In genomic region chr12:85866929-85867776, GRCh38 we compare ENCODE assay signal across 8 cellular contexts. TPM values are rescaled to one million over a fixed set of nuclear protein-coding genes. Genes with fewer than 3 reads are reported as not detected.
DNase-seq lines count a peak whose midpoint lies in the region; ATAC-seq and TF ChIP-seq lines count a peak whose summit lies in the region.

No MANE protein-coding gene starts in this region.

- H4K20me1 ChIP-seq in OCI-LY3 (ENCODE audit: insufficient read depth, low read length): no peaks in the 10 kb centered on the region

- no peaks in the 10 kb centered on the region for H3K4me1 Mint-ChIP-seq in endothelial cell (ENCODE audit: unreplicated experiment)
- H3K4me1 Mint-ChIP-seq in activated CD8-positive, alpha-beta memory T cell treated with anti-CD3 and anti-CD28 coated beads, Interleukin-2, amount 10 ng/mL, durations not matched to agents 7 days and 5 days: no peaks in the 10 kb centered on the region

- H3K4me3 ChIP-seq in OCI-LY3 (ENCODE audit: low read length) (0 out of 2 replicates have a peak overlapping the region, but pooled peaks have one; percentile 35), mucosa of descending colon (no peak overlapping the region)

- peaks cover 14% of the 10 kb centered on the region for H3K4me1 ChIP-seq in OCI-LY3 (ENCODE audit: low read length)
- no peaks in the 10 kb centered on the region for H3K4me1 ChIP-seq in mucosa of descending colon (ENCODE audit: low read depth)

- no peak overlapping the region for H3K9ac ChIP-seq in OCI-LY3 (ENCODE audit: low read length)

- no peak overlapping the region for H3K4me3 Mint-ChIP-seq in endothelial cell (ENCODE audit: unreplicated experiment)
- H3K4me3 Mint-ChIP-seq in activated CD8-positive, alpha-beta memory T cell treated with anti-CD3 and anti-CD28 coated beads, Interleukin-2, amount 10 ng/mL, durations not matched to agents 7 days and 5 days: no peak overlapping the region

- H2AFZ ChIP-seq in OCI-LY3 (ENCODE audit: low read depth, low read length): peak overlapping the region; percentile 26; the same call in 1 of the 2 replicates

- H3K36me3 ChIP-seq in OCI-LY3 (replicated peaks; ENCODE audit: low read depth, low read length) (no peaks in the 10 kb centered on the region), mucosa of descending colon (ENCODE audit: low read depth) (no peaks in the 10 kb centered on the region)

- CTCF ChIA-PET in activated CD8-positive, alpha-beta memory T cell treated with anti-CD3 and anti-CD28 coated beads, Interleukin-2, amount 10 ng/mL, durations not matched to agents 7 days and 5 days (lab: Charles Lee): interaction anchor here (0.7 to 1.9 kb wide), 7 partner anchors 9 to 790 kb away, joined by 3 to 10 read pairs (median 5); no protein-coding TSS in a partner anchor

- no peaks in the 10 kb centered on the region for H3K27me3 Mint-ChIP-seq in endothelial cell (ENCODE audit: unreplicated experiment)
- no peaks in the 10 kb centered on the region for H3K27me3 Mint-ChIP-seq in activated CD8-positive, alpha-beta memory T cell treated with anti-CD3 and anti-CD28 coated beads, Interleukin-2, amount 10 ng/mL, durations not matched to agents 7 days and 5 days

- no peak overlapping the region for H3K27ac ChIP-seq in OCI-LY3 (ENCODE audit: low read length)

- ATAC-seq in GM21786 (IDR thresholded peaks at IDR 0.05; ENCODE audit: unreplicated experiment): peak; percentile 92
- peak; percentile 60 for ATAC-seq in mucosa of descending colon
- ATAC-seq in activated CD8-positive, alpha-beta memory T cell treated with anti-CD3 and anti-CD28 coated beads, Interleukin-2, amount 10 ng/mL, durations not matched to agents 7 days and 5 days: no peak

- TF ChIP-seq CTCF in OCI-LY3 (IDR thresholded peaks at IDR 0.05; ENCODE audit: low read depth, low read length): peak; percentile 84
- peak; percentile 64 for TF ChIP-seq CTCF in endothelial cell (IDR thresholded peaks at IDR 0.05; ENCODE audit: unreplicated experiment)
- TF ChIP-seq CTCF in mucosa of descending colon (IDR thresholded peaks at IDR 0.05): peak; percentile 26

- H3K9me3 Mint-ChIP-seq in endothelial cell (ENCODE audit: unreplicated experiment): no peaks in the 10 kb centered on the region
- no peaks in the 10 kb centered on the region for H3K9me3 Mint-ChIP-seq in activated CD8-positive, alpha-beta memory T cell treated with anti-CD3 and anti-CD28 coated beads, Interleukin-2, amount 10 ng/mL, durations not matched to agents 7 days and 5 days (ENCODE audit: low read depth)

- peak overlapping the region; percentile 38 for H3K4me2 ChIP-seq in OCI-LY3 (ENCODE audit: low read length)

- H3K36me3 Mint-ChIP-seq in endothelial cell (ENCODE audit: low read depth, unreplicated experiment): no peaks in the 10 kb centered on the region
- H3K36me3 Mint-ChIP-seq in activated CD8-positive, alpha-beta memory T cell treated with anti-CD3 and anti-CD28 coated beads, Interleukin-2, amount 10 ng/mL, durations not matched to agents 7 days and 5 days: no peaks in the 10 kb centered on the region

- no peaks in the 10 kb centered on the region for H3K9me3 ChIP-seq in OCI-LY3 (ENCODE audit: insufficient read depth, low read length)
- H3K9me3 ChIP-seq in mucosa of descending colon: no peaks in the 10 kb centered on the region

- no peaks in the 10 kb centered on the region for H3K79me2 ChIP-seq in OCI-LY3 (ENCODE audit: low read length)

- peak; percentile 12 for DNase-seq in activated CD4-positive, alpha-beta T cell treated with anti-CD3 and anti-CD28 coated beads for 48 hours
- DNase-seq in activated CD4-positive, alpha-beta T cell treated with anti-CD3 and anti-CD28 coated beads, Interleukin-2, amount 50 U/mL, for 48 hours: no peak
- DNase-seq in HT1080 (ENCODE audit: low read depth): peak; percentile 56
- DNase-seq in endothelial cell (ENCODE audit: low spot score): peak; percentile 39
- peak in 1 of 3 donors; percentile 65 for DNase-seq in mucosa of descending colon
- no peak for DNase-seq in activated CD8-positive, alpha-beta memory T cell treated with anti-CD3 and anti-CD28 coated beads, Interleukin-2, amount 10 ng/mL, durations not matched to agents 7 days and 5 days

- intact Hi-C loops in mucosa of descending colon (cut with DNase I, micrococcal nuclease): loop anchor here (5.0 to 10.0 kb wide), 2 partner anchors 292 to 400 kb away; no protein-coding TSS in a partner anchor

- H3K27me3 ChIP-seq in OCI-LY3 (ENCODE audit: low read depth, low read length): no peaks in the 10 kb centered on the region

- no peak overlapping the region for H3K27ac Mint-ChIP-seq in endothelial cell (ENCODE audit: unreplicated experiment)
- no peak overlapping the region for H3K27ac Mint-ChIP-seq in activated CD8-positive, alpha-beta memory T cell treated with anti-CD3 and anti-CD28 coated beads, Interleukin-2, amount 10 ng/mL, durations not matched to agents 7 days and 5 days

RNA-seq across cellular contexts. Expression of gene NTS, which starts 6.9 kb away (rescaled TPM):
- total RNA-seq in HT1080 (2014; rRNA removed; shearing (Covaris generic)): 0.56 TPM in 1 of 2 replicates, not detected in the other
- polyA plus RNA-seq in HT1080 (2015; cell fraction: cytosol; rRNA removed): not detected in 2 replicates
- not detected in 2 replicates for polyA plus RNA-seq in HT1080 (2015; cell fraction: nucleus; rRNA removed)
- 79.2 TPM for total RNA-seq in endothelial cell (ENCODE audit: unreplicated experiment)
- total RNA-seq in mucosa of descending colon: under 1 TPM in 1 of 3 donors, not detected in 2; 0.92 TPM
- total RNA-seq in activated CD8-positive, alpha-beta memory T cell treated with anti-CD3 and anti-CD28 coated beads, Interleukin-2, amount 10 ng/mL, durations not matched to agents 7 days and 5 days: not detected

RNA-seq across cellular contexts. Expression of gene RASSF9, which starts 30.9 kb away (rescaled TPM):
- total RNA-seq in HT1080 (2014; rRNA removed; shearing (Covaris generic)): 0.03 and 0.21 TPM in 2 replicates
- 0.02 and 0.05 TPM in 2 replicates for polyA plus RNA-seq in HT1080 (2015; cell fraction: cytosol; rRNA removed)
- 0.15 and 0.22 TPM in 2 replicates for polyA plus RNA-seq in HT1080 (2015; cell fraction: nucleus; rRNA removed)
- total RNA-seq in endothelial cell (ENCODE audit: unreplicated experiment) (2.2 TPM), mucosa of descending colon (1 to 10 TPM in 2 of 3 donors, under 1 TPM in 1; 0.49 to 1.4 (median 1.1) TPM)
- total RNA-seq in activated CD8-positive, alpha-beta memory T cell treated with anti-CD3 and anti-CD28 coated beads, Interleukin-2, amount 10 ng/mL, durations not matched to agents 7 days and 5 days: not detected

Comparison
In these comparisons a context has a peak if more than half of its experiments do, and no peak if none do; other contexts are left out.
1. DNase-seq: peak in activated CD4-positive, alpha-beta T cell treated with anti-CD3 and anti-CD28 coated beads for 48 hours (single experiment), HT1080 (single experiment) and endothelial cell (single experiment); none in activated CD4-positive, alpha-beta T cell treated with anti-CD3 and anti-CD28 coated beads, Interleukin-2, amount 50 U/mL, for 48 hours (0 of 2) and activated CD8-positive, alpha-beta memory T cell treated with anti-CD3 and anti-CD28 coated beads, Interleukin-2, amount 10 ng/mL, durations not matched to agents 7 days and 5 days (single experiment).
2. CTCF ChIP-seq: peak in every context shown above with its lines; median percentile 84 in OCI-LY3; 64 in endothelial cell; 26 in mucosa of descending colon.
3. RNA of gene NTS, which starts 6.9 kb away (total RNA-seq): 79.2 TPM in endothelial cell (single experiment); 0.56 TPM in HT1080, 0.92 TPM in mucosa of descending colon and not detected in activated CD8-positive, alpha-beta memory T cell treated with anti-CD3 and anti-CD28 coated beads, Interleukin-2, amount 10 ng/mL, durations not matched to agents 7 days and 5 days; every median in the first group is over 10 times any median in the second.